In the genomic region with DNA sequence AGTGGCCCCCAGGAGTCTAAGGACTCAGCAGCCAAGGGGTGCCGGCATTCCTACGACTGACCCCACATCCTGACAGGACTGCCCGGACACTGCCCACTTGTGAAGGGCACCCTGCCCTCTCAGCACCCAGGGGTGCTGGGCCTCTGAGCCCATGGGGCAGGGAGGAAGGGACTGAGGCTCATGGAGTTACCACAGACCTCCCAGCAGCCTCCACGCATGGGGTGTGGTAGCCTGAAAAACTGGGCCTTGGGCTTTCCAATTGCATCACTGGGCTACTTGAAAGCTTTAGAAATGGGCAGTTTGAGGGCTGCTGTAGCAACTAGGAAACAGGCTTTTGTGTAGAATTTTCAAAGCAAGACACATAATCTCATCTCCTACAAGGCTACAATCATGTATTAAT, we compare ENCODE assay signal across 15 cellular contexts. TPM values are rescaled to one million over a fixed set of nuclear protein-coding genes. Genes with fewer than 3 reads are reported as not detected.
DNase-seq lines count a peak whose midpoint lies in the region; ATAC-seq, FAIRE-seq and TF ChIP-seq lines count a peak whose summit lies in the region.
"Had no signal": no experiment of that assay in that cellular context is flagged by ENCODE, and none has a peak within 500 bp of the region (broad histone marks: within the 10 kb centered on the region; RNA-seq: fewer than 3 reads in every experiment).

No MANE protein-coding gene starts in this region.

- TF ChIP-seq CTCF in AG04450 (IDR thresholded peaks at IDR 0.05; ENCODE audit: low read depth, low read length) (no peak), osteoblast (IDR thresholded peaks at IDR 0.05; ENCODE audit: extremely low read depth, low read depth, low read length) (no peak), mucosa of descending colon (IDR thresholded peaks at IDR 0.05) (no peak)

- intact Hi-C loops in mucosa of descending colon (cut with DNase I, micrococcal nuclease) = no loop called here

- POLR2A ChIA-PET in AG04450 (lab: Yijun Ruan, JAX) = no interaction called here

- H3K9me3 ChIP-seq in AG04450 (ENCODE audit: control insufficient read depth, insufficient read depth, low read length) (no peaks in the 10 kb centered on the region), SK-N-MC (ENCODE audit: low read depth, low read length) (no peaks in the 10 kb centered on the region), osteoblast (ENCODE audit: low read depth, low read length) (no peaks in the 10 kb centered on the region), mucosa of descending colon (no peaks in the 10 kb centered on the region)
- H3K9me3 ChIP-seq: ovary had no signal

- peaks cover 26% of the 10 kb centered on the region for H3K36me3 Mint-ChIP-seq in activated naive CD8-positive, alpha-beta T cell treated with anti-CD3 and anti-CD28 coated beads, Interleukin-2, amount 50 U/mL, for 24 hours (ENCODE audit: low read depth)

- no peak overlapping the region for H3K4me3 Mint-ChIP-seq in activated naive CD8-positive, alpha-beta T cell treated with anti-CD3 and anti-CD28 coated beads, Interleukin-2, amount 50 U/mL, for 24 hours
- H3K4me3 Mint-ChIP-seq: B cell had no signal

- CTCF ChIA-PET in AG04450 (lab: Charles Lee) = no interaction called here

- H3K9me3 Mint-ChIP-seq in activated naive CD8-positive, alpha-beta T cell treated with anti-CD3 and anti-CD28 coated beads, Interleukin-2, amount 50 U/mL, for 24 hours = no peaks in the 10 kb centered on the region

- no peaks in the 10 kb centered on the region for H3K27me3 Mint-ChIP-seq in activated naive CD8-positive, alpha-beta T cell treated with anti-CD3 and anti-CD28 coated beads, Interleukin-2, amount 50 U/mL, for 24 hours
- H3K27me3 Mint-ChIP-seq: B cell had no signal

- H3K36me3 ChIP-seq in SK-N-MC (ENCODE audit: insufficient read depth, low read length) (peaks cover 31% of the 10 kb centered on the region; the same call in 1 of the 2 replicates), osteoblast (ENCODE audit: insufficient read depth, low read length) (peaks cover 51% of the 10 kb centered on the region), mucosa of descending colon (ENCODE audit: low read depth) (no peaks in the 10 kb centered on the region)
- H3K36me3 ChIP-seq: ovary had no signal

- no peak overlapping the region for H3K4me3 ChIP-seq in AG04450 (ENCODE audit: low read depth, low read length)
- H3K4me3 ChIP-seq in SK-N-MC = peak overlapping the region; percentile 51
- H3K4me3 ChIP-seq in osteoblast (ENCODE audit: insufficient read depth, low read length) = no peak overlapping the region
- no peak overlapping the region for H3K4me3 ChIP-seq in mucosa of descending colon
- H3K4me3 ChIP-seq: ovary had no signal

- H3K4me1 ChIP-seq in osteoblast (ENCODE audit: insufficient read depth, low read length) (peaks cover 28% of the 10 kb centered on the region), mucosa of descending colon (ENCODE audit: low read depth) (peaks cover 12% of the 10 kb centered on the region)

- H3K79me2 ChIP-seq in osteoblast (ENCODE audit: insufficient read depth, low read length) = peaks cover 91% of the 10 kb centered on the region

- H4K20me1 ChIP-seq in osteoblast (ENCODE audit: insufficient read depth, low read length) = peaks cover 55% of the 10 kb centered on the region

- H2AFZ ChIP-seq in osteoblast (ENCODE audit: low read length) = no peak overlapping the region

- H3K4me1 Mint-ChIP-seq in activated naive CD8-positive, alpha-beta T cell treated with anti-CD3 and anti-CD28 coated beads, Interleukin-2, amount 50 U/mL, for 24 hours = peaks cover 6% of the 10 kb centered on the region

- no peaks in the 10 kb centered on the region for H3K27me3 ChIP-seq in AG04450 (ENCODE audit: control insufficient read depth, insufficient read depth, low read length)
- H3K27me3 ChIP-seq in osteoblast (ENCODE audit: insufficient read depth, low read length) = no peaks in the 10 kb centered on the region
- H3K27me3 ChIP-seq: ovary had no signal

- H3K9ac ChIP-seq in SK-N-MC (ENCODE audit: insufficient read length) = no peak overlapping the region

- no peak overlapping the region for H3K27ac Mint-ChIP-seq in activated naive CD8-positive, alpha-beta T cell treated with anti-CD3 and anti-CD28 coated beads, Interleukin-2, amount 50 U/mL, for 24 hours
- H3K27ac Mint-ChIP-seq: B cell had no signal

- FAIRE-seq in GM19239 (lab: Jason Lieb, UNC) = no peak

- H3K4me2 ChIP-seq in osteoblast (ENCODE audit: insufficient read depth, low read length) = no peak overlapping the region

- ATAC-seq in mucosa of descending colon = no peak
- ATAC-seq in activated naive CD8-positive, alpha-beta T cell treated with anti-CD3 and anti-CD28 coated beads, Interleukin-2, amount 50 U/mL, for 24 hours = no peak

- DNase-seq in AG04450 (ENCODE audit: low read depth, low spot score) (no peak), SK-N-MC (ENCODE audit: low read depth, low spot score) (no peak), fibroblast of gingiva (ENCODE audit: low read depth) (peak; percentile 37), osteoblast (ENCODE audit: insufficient read length, low spot score, missing footprints) (peak; percentile 81), middle frontal gyrus (ENCODE audit: extremely low spot score, low spot score) (no peak), mucosa of descending colon (no peak), GM19239 (ENCODE audit: insufficient read length, low spot score) (no peak)
- DNase-seq in activated naive CD8-positive, alpha-beta T cell treated with anti-CD3 and anti-CD28 coated beads, Interleukin-2, amount 50 U/mL, for 24 hours = no peak
- DNase-seq: left cardiac atrium; NCI-H2107; OCI-M1; stimulated activated CD4-positive, alpha-beta T cell treated with anti-CD3 and anti-CD28 coated beads, Interleukin-4, amount 100 ng/mL, for 1 hour; T-helper 9 cell had no signal

- H3K27ac ChIP-seq in AG04450 (ENCODE audit: low read depth, low read length) = peak overlapping the region; percentile 47
- no peak overlapping the region for H3K27ac ChIP-seq in SK-N-MC
- H3K27ac ChIP-seq in osteoblast (ENCODE audit: low read depth, low read length) = peak overlapping the region; percentile 62
- H3K27ac ChIP-seq: ovary had no signal

RNA-seq across cellular contexts. Expression of a gene that starts 13.2 kb away (rescaled TPM):
- 220 and 319 TPM in 2 replicates for polyA plus RNA-seq in AG04450 (2011; rRNA removed)
- 238 and 315 TPM in 2 replicates for polyA minus RNA-seq in AG04450 (2011; rRNA and poly(A)+ RNA removed)
- total RNA-seq in osteoblast (413 and 453 TPM in 2 replicates), mucosa of descending colon (100 to 1,000 TPM; 180 to 260 (median 226) TPM)

Comparison
In these comparisons a context has a peak if more than half of its experiments do, and no peak if none do; other contexts are left out.
1. DNase-seq: peak in fibroblast of gingiva (single experiment) and osteoblast (single experiment); none in AG04450 (single experiment), SK-N-MC (single experiment), middle frontal gyrus (single experiment), mucosa of descending colon (0 of 3), activated naive CD8-positive, alpha-beta T cell treated with anti-CD3 and anti-CD28 coated beads, Interleukin-2, amount 50 U/mL, for 24 hours (single experiment) and GM19239 (single experiment).